ENCODE assay signal across 11 cellular contexts in genomic region chr10:17024461-17024860, GRCh38.
DNase-seq lines count a peak whose midpoint lies in the region; ATAC-seq, FAIRE-seq and TF ChIP-seq lines count a peak whose summit lies in the region.
"Had no signal": no experiment of that assay in that cellular context is flagged by ENCODE, and none has a peak within 500 bp of the region (broad histone marks: within the 10 kb centered on the region; RNA-seq: fewer than 3 reads in every experiment).

No MANE protein-coding gene starts in this region.

- H3K4me3 ChIP-seq in GM23248 (no peak overlapping the region), SJSA1 (no peak overlapping the region), endothelial cell of umbilical vein (replicated peaks in 1 of 3; ENCODE audit: insufficient read depth in 1 of 3, low read depth in 1 of 3, low read length in 3 of 3) (no peak overlapping the region), skeletal muscle tissue (ENCODE audit: low read length in 3 of 3) (no peak overlapping the region)
- H3K4me3 ChIP-seq: mucosa of descending colon had no signal

- POLR2A ChIA-PET in endothelial cell of umbilical vein (lab: Charles Lee), result no interaction called here

- intact Hi-C loops in endothelial cell of umbilical vein (cut with micrococcal nuclease), result loop anchor here (1.0 kb wide), 1 partner anchor 114 kb away; no protein-coding TSS in a partner anchor

- H3K4me2 ChIP-seq in GM23248 (ENCODE audit: unreplicated experiment) (peak overlapping the region; percentile 66), endothelial cell of umbilical vein (ENCODE audit: insufficient read depth, low read length) (peak overlapping the region; percentile 85)

- H3K27ac ChIP-seq in GM23248 (peak overlapping the region; percentile 99), SJSA1 (peak overlapping the region; percentile 94), endothelial cell of umbilical vein (ENCODE audit: insufficient read depth, low read depth, low read length) (peak overlapping the region; percentile 72), skeletal muscle tissue (ENCODE audit: low read depth, low read length) (peak overlapping the region; percentile 10)

- DNase-seq in GM23248 (no peak), SJSA1 (ENCODE audit: low read depth in 1 of 2, low spot score in 2 of 2) (no peak), endothelial cell of umbilical vein (ENCODE audit: low read depth, low spot score) (no peak), DMS79 treated with DMSO at 0.1 percent for 48 hours (lab: John Stamatoyannopoulos, UW) (no peak), HPDE6-E6E7 (ENCODE audit: extremely low spot score) (no peak)
- DNase-seq: hippocampal formation, mucosa of descending colon, NCI-H748 treated with DMSO at 0.1 percent for 48 hours, T1000 had no signal

- no peak for FAIRE-seq in endothelial cell of umbilical vein (lab: Jason Lieb, UNC)

- no peaks in the 10 kb centered on the region for H3K9me1 ChIP-seq in endothelial cell of umbilical vein (replicated peaks; ENCODE audit: control insufficient read depth, extremely low read depth, insufficient read depth, low read length)

- H3K79me2 ChIP-seq in GM23248 (ENCODE audit: insufficient read depth), result no peaks in the 10 kb centered on the region
- H3K79me2 ChIP-seq in endothelial cell of umbilical vein (ENCODE audit: control insufficient read depth, insufficient read depth, low read length), result no peaks in the 10 kb centered on the region

- no peak for ATAC-seq in HG03280 (IDR thresholded peaks at IDR 0.05; ENCODE audit: unreplicated experiment)

- peak overlapping the region; percentile 88 for H3K9ac ChIP-seq in GM23248
- peak overlapping the region; percentile 96 for H3K9ac ChIP-seq in endothelial cell of umbilical vein (replicated peaks; ENCODE audit: extremely low read depth, insufficient read depth, low read length)
- no peak overlapping the region for H3K9ac ChIP-seq in skeletal muscle tissue (ENCODE audit: low read depth in 1 of 3, low read length in 3 of 3)

- peaks cover 56% of the 10 kb centered on the region for H3F3A ChIP-seq in GM23248 (ENCODE audit: insufficient read depth)

- no peak for TF ChIP-seq POLR2A in endothelial cell of umbilical vein (IDR thresholded peaks at IDR 0.05; ENCODE audit: low read depth, low read length)

- WGBS in GM23248 (ENCODE audit: low coverage in 1 of 2, low lambda C conversion rate in 2 of 2, missing lambda C conversion rate in 2 of 2), 2 experiments, result 95 to 98% methylated on average over 4 of the region's 4 CpGs

- H3K36me3 ChIP-seq in GM23248 (ENCODE audit: low read depth) (no peaks in the 10 kb centered on the region), SJSA1 (no peaks in the 10 kb centered on the region), endothelial cell of umbilical vein (ENCODE audit: control insufficient read depth in 2 of 2, extremely low read depth in 1 of 2, insufficient read depth in 2 of 2, low read length in 2 of 2) (no peaks in the 10 kb centered on the region), skeletal muscle tissue (ENCODE audit: control insufficient read depth in 3 of 3, insufficient read depth in 3 of 3, low read length in 3 of 3) (no peaks in the 10 kb centered on the region)

- H3K9me3 ChIP-seq in GM23248 (ENCODE audit: low read depth) (no peaks in the 10 kb centered on the region), SJSA1 (replicated peaks) (no peaks in the 10 kb centered on the region), endothelial cell of umbilical vein (replicated peaks; ENCODE audit: control insufficient read depth, insufficient read depth, low read length) (no peaks in the 10 kb centered on the region), skeletal muscle tissue (ENCODE audit: control insufficient read depth in 3 of 3, low read length in 3 of 3) (no peaks in the 10 kb centered on the region)
- H3K9me3 ChIP-seq: mucosa of descending colon had no signal

- no peak overlapping the region for H2AFZ ChIP-seq in GM23248
- H2AFZ ChIP-seq in endothelial cell of umbilical vein (ENCODE audit: low read depth, low read length), result no peak overlapping the region

- dilution Hi-C loops in endothelial cell of umbilical vein (cut with MboI; ENCODE audit: extremely low pct_ligation_motif_present, low sequenced_read_pairs), result no loop called here

- no peaks in the 10 kb centered on the region for H3K9me2 ChIP-seq in GM23248 (ENCODE audit: insufficient read depth)

- no peak for TF ChIP-seq CTCF in endothelial cell of umbilical vein (IDR thresholded peaks at IDR 0.05; ENCODE audit: extremely low read depth in 1 of 2, insufficient read depth in 1 of 2, low read depth in 1 of 2, low read length in 2 of 2)

- no peaks in the 10 kb centered on the region for H4K20me1 ChIP-seq in GM23248 (ENCODE audit: insufficient read depth)
- no peaks in the 10 kb centered on the region for H4K20me1 ChIP-seq in endothelial cell of umbilical vein (replicated peaks; ENCODE audit: control insufficient read depth, extremely low read depth, insufficient read depth, low read length)

- CTCF ChIA-PET in endothelial cell of umbilical vein (lab: Charles Lee), result interaction anchor here (2.0 kb wide), 1 partner anchor 29 kb away, joined by 5 read pairs; no protein-coding TSS in a partner anchor

- H3K4me1 ChIP-seq in GM23248 (ENCODE audit: insufficient read depth) (peaks cover 59% of the 10 kb centered on the region), SJSA1 (replicated peaks) (peaks cover 57% of the 10 kb centered on the region), endothelial cell of umbilical vein (ENCODE audit: control insufficient read depth, extremely low read depth, insufficient read depth, low read length) (peaks cover 60% of the 10 kb centered on the region), skeletal muscle tissue (ENCODE audit: control insufficient read depth in 3 of 3, insufficient read depth in 3 of 3, low read length in 3 of 3) (peaks cover 6 to 11% (median 11%) of the 10 kb centered on the region in 3 donors)

- in situ Hi-C loops in GM23248 (cut with MboI), result no loop called here

- BruUV-seq in endothelial cell of umbilical vein (replicated peaks; lab: Mats Ljungman, UMichigan), result no TSS peak

- H3K27me3 ChIP-seq in GM23248 (replicated peaks; ENCODE audit: insufficient read depth) (no peaks in the 10 kb centered on the region), SJSA1 (replicated peaks) (no peaks in the 10 kb centered on the region), endothelial cell of umbilical vein (ENCODE audit: control insufficient read depth in 2 of 2, insufficient read depth in 2 of 2, low read length in 2 of 2) (no peaks in the 10 kb centered on the region), skeletal muscle tissue (ENCODE audit: control insufficient read depth in 3 of 3, insufficient read depth in 3 of 3, low read length in 3 of 3) (no peaks in the 10 kb centered on the region)

TF ChIP-seq in endothelial cell of umbilical vein, 7 proteins besides CTCF, POLR2A, EP300 and RAD21:
- TF ChIP-seq JUN (IDR thresholded peaks at IDR 0.05; ENCODE audit: borderline replicate concordance, insufficient read depth, insufficient read length, low read depth) (no peak), MYC (IDR thresholded peaks at IDR 0.05; ENCODE audit: low read depth, low read length) (no peak), POLR2AphosphoS5 (IDR thresholded peaks at IDR 0.05; ENCODE audit: insufficient read depth, low read depth, low read length) (no peak), MAX (IDR thresholded peaks at IDR 0.05; ENCODE audit: insufficient read depth, insufficient read length) (no peak), GATA2 (IDR thresholded peaks at IDR 0.05; ENCODE audit: insufficient read depth, insufficient read length, low read depth, low read length) (no peak), EZH2 (IDR thresholded peaks at IDR 0.05; ENCODE audit: borderline replicate concordance, low read depth, low read length, severe bottlenecking) (no peak), FOS (IDR thresholded peaks at IDR 0.05; ENCODE audit: borderline replicate concordance, insufficient read depth, low read length) (no peak)

Comparison
In these comparisons a context has a peak if more than half of its experiments do, and no peak if none do; other contexts are left out.
1. H3K27ac ChIP-seq: peak in every context shown above with its lines; median percentile 99 in GM23248; 94 in SJSA1; 72 in endothelial cell of umbilical vein; 10 in skeletal muscle tissue.
2. H3K9ac ChIP-seq: peak in GM23248 (single experiment) and endothelial cell of umbilical vein (single experiment); none in skeletal muscle tissue (0 of 3).